Comparison of ENCODE assay signal across 8 cellular contexts in genomic region chr2:73202156-73203054, GRCh38. TPM values are rescaled to one million over a fixed set of nuclear protein-coding genes. Genes with fewer than 3 reads are reported as not detected.
DNase-seq lines count a peak whose midpoint lies in the region; ATAC-seq and TF ChIP-seq lines count a peak whose summit lies in the region.

Gene NOTO, plus strand, starts transcription at chr2:73202574. Its CDS starts 93 bp downstream, at chr2:73202667.

- TF ChIP-seq RAD21 in SK-N-SH (IDR thresholded peaks at IDR 0.05; ENCODE audit: low read length) = no peak

- H3K4me3 ChIP-seq in SK-N-SH (ENCODE audit: low read depth in 2 of 2, low read length in 1 of 2) (no peak within 1 kb of the TSS), esophagus squamous epithelium (peak within 1 kb of the TSS; percentile 9 to 55 (median 30)), ovary (peak within 1 kb of the TSS; percentile 16), uterus (no peak within 1 kb of the TSS)

- H3K4me2 ChIP-seq in SK-N-SH = 0 out of 2 replicates have a peak within 1 kb of the TSS, but pooled peaks have one; percentile 15

- DNase-seq in DMS53 treated with DMSO at 0.1 percent for 48 hours (lab: John Stamatoyannopoulos, UW; ENCODE audit: unreplicated experiment) (peak; percentile 28), SK-N-SH (peak; percentile 73), esophagus squamous epithelium (lab: John Stamatoyannopoulos, UW) (no peak), ovary (peak in 1 of 5 donors; percentile 43), uterus (no peak), H4 (ENCODE audit: low spot score) (no peak), amygdala (lab: John Stamatoyannopoulos, UW) (no peak)

- H3K9ac ChIP-seq in SK-N-SH = no peak within 1 kb of the TSS

- H3K4me1 ChIP-seq in SK-N-SH (ENCODE audit: control insufficient read depth in 1 of 2, insufficient read depth in 2 of 2, low read depth in 1 of 2, low read length in 1 of 2) = no peaks in the 10 kb centered on the region
- H3K4me1 ChIP-seq in esophagus squamous epithelium = peaks cover 10 to 18% (median 13%) of the 10 kb centered on the region in 3 donors
- H3K4me1 ChIP-seq in ovary (ENCODE audit: insufficient read depth) = peaks cover 2% of the 10 kb centered on the region
- no peaks in the 10 kb centered on the region for H3K4me1 ChIP-seq in uterus

- TF ChIP-seq EP300 in SK-N-SH (IDR thresholded peaks at IDR 0.05; ENCODE audit: borderline replicate concordance in 1 of 2, low read depth in 1 of 2, low read length in 1 of 2) = no peak
- no peak for TF ChIP-seq EP300 in ovary (IDR thresholded peaks at IDR 0.05)

- H3K36me3 ChIP-seq in SK-N-SH (replicated peaks in 1 of 2; ENCODE audit: control insufficient read depth in 1 of 2, insufficient read depth in 2 of 2, low read length in 1 of 2) (no peaks in the 10 kb centered on the region), esophagus squamous epithelium (no peaks in the 10 kb centered on the region), ovary (no peaks in the 10 kb centered on the region), uterus (no peaks in the 10 kb centered on the region)

- CTCF ChIA-PET in SK-N-SH (lab: Yijun Ruan, JAX) = interaction anchor here (0.7 to 4.2 kb wide), 6 partner anchors 10 to 409 kb away, joined by 3 to 19 read pairs (median 4); no protein-coding TSS in a partner anchor

- no peak within 1 kb of the TSS for H3K27ac ChIP-seq in SK-N-SH (ENCODE audit: low read depth in 2 of 2, low read length in 1 of 2)
- H3K27ac ChIP-seq in esophagus squamous epithelium = no peak within 1 kb of the TSS
- H3K27ac ChIP-seq in ovary = no peak within 1 kb of the TSS
- no peak within 1 kb of the TSS for H3K27ac ChIP-seq in uterus

- no peak for ATAC-seq in HG02610 (IDR thresholded peaks at IDR 0.05; ENCODE audit: unreplicated experiment)

- no peaks in the 10 kb centered on the region for H3K9me3 ChIP-seq in SK-N-SH
- H3K9me3 ChIP-seq in esophagus squamous epithelium = no peaks in the 10 kb centered on the region
- no peaks in the 10 kb centered on the region for H3K9me3 ChIP-seq in ovary
- no peaks in the 10 kb centered on the region for H3K9me3 ChIP-seq in uterus

- H3K27me3 ChIP-seq in SK-N-SH (ENCODE audit: insufficient read depth) (peaks cover 72% of the 10 kb centered on the region), esophagus squamous epithelium (peaks cover 7 to 99% (median 18%) of the 10 kb centered on the region in 4 donors), ovary (peaks cover 8% of the 10 kb centered on the region), uterus (peaks cover 12 to 28% of the 10 kb centered on the region in 2 donors)

- POLR2A ChIA-PET in SK-N-SH (lab: Yijun Ruan, JAX) = no interaction called here

- TF ChIP-seq CTCF in SK-N-SH (IDR thresholded peaks at IDR 0.05) = no peak
- no peak for TF ChIP-seq CTCF in esophagus squamous epithelium (IDR thresholded peaks at IDR 0.05)
- no peak for TF ChIP-seq CTCF in ovary (IDR thresholded peaks at IDR 0.05)
- TF ChIP-seq CTCF in uterus (IDR thresholded peaks at IDR 0.05) = no peak

- no peaks in the 10 kb centered on the region for H3K9me2 ChIP-seq in SK-N-SH

- peaks cover 3% of the 10 kb centered on the region for H3F3A ChIP-seq in SK-N-SH (replicated peaks; ENCODE audit: insufficient read depth)

- H2AFZ ChIP-seq in SK-N-SH (ENCODE audit: low read depth) = no peak within 1 kb of the TSS

- H4K20me1 ChIP-seq in SK-N-SH (ENCODE audit: insufficient read depth) = no peaks in the 10 kb centered on the region

- intact Hi-C loops in esophagus squamous epithelium (cut with DNase I) = no loop called here
- intact Hi-C loops in ovary (cut with DNase I) = no loop called here
- intact Hi-C loops in uterus (cut with DNase I; ENCODE audit: low total_unique reads) = no loop called here

- WGBS in SK-N-SH (ENCODE audit: low lambda C conversion rate) = 9% methylated on average over 50 of the region's 87 CpGs
- WGBS in esophagus squamous epithelium, 2 donors = 5% methylated on average over 25 to 30 of the region's 87 CpGs
- 1 to 3% (median 2%) methylated on average over 48 to 87 of the region's 87 CpGs for WGBS in ovary, 3 donors

- H3K79me2 ChIP-seq in SK-N-SH (ENCODE audit: insufficient read depth) = no peaks in the 10 kb centered on the region

- TF ChIP-seq POLR2A in esophagus squamous epithelium (IDR thresholded peaks at IDR 0.05) = no peak
- TF ChIP-seq POLR2A in ovary (IDR thresholded peaks at IDR 0.05) = no peak
- no peak for TF ChIP-seq POLR2A in uterus (IDR thresholded peaks at IDR 0.05)

TF ChIP-seq in SK-N-SH, 30 proteins besides CTCF, POLR2A, EP300 and RAD21:
- TF ChIP-seq EZH2phosphoT487 (IDR thresholded peaks at IDR 0.05; ENCODE audit: borderline replicate concordance, low read depth) = peak; percentile 86; the same call in 1 of the 2 replicates
- TF ChIP-seq RXRA (IDR thresholded peaks at IDR 0.05; ENCODE audit: borderline replicate concordance, low read depth) = no peak

RNA-seq across cellular contexts. Expression of gene NOTO, which starts in this region (rescaled TPM):
- polyA plus RNA-seq in SK-N-SH (2012; rRNA removed) (not detected in 2 replicates), ovary (not detected)
- polyA plus RNA-seq in SK-N-SH (2012; cell fraction: cytosol; rRNA removed) = not detected in 2 replicates
- polyA plus RNA-seq in SK-N-SH (2012; cell fraction: nucleus; rRNA removed) = not detected in 2 replicates
- total RNA-seq in esophagus squamous epithelium (not detected), ovary (not detected), uterus (not detected)
- not detected in 2 replicates for total RNA-seq in H4 (2014; rRNA removed; shearing (Covaris generic))

Comparison
In these comparisons a context has a peak if more than half of its experiments do, and no peak if none do; other contexts are left out.
1. Peak in DNase-seq and H3K4me2 ChIP-seq in SK-N-SH; RNA of the gene not detected or under 1 TPM.
2. H3K4me3 ChIP-seq: peak in esophagus squamous epithelium (4 of 4) and ovary (single experiment); none in SK-N-SH (0 of 2) and uterus (0 of 2).